26 cellular contexts compared by ENCODE assay signal in the genomic region with DNA sequence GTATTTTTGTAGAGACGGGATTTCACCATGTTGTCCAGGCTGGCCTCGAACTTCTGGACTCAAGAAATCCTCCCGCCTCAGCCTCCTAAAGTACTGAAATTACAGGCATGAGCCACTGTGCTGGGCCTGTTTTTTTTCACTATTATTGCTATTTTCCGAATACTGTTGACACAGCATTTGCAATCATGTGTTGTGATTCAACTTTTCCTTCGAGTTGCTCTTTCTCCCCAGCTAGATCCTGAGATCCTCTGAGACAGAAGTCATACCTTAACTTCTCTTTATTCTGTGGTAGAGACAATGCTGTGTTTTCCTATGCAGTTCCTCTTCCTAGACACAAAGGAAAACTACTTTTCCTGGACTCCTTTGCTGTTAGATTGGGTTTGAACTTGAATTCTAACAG. TPM values are rescaled to one million over a fixed set of nuclear protein-coding genes. Genes with fewer than 3 reads are reported as not detected.
DNase-seq lines count a peak whose midpoint lies in the region; ATAC-seq, FAIRE-seq and TF ChIP-seq lines count a peak whose summit lies in the region.
"Had no signal": no experiment of that assay in that cellular context is flagged by ENCODE, and none has a peak within 500 bp of the region (broad histone marks: within the 10 kb centered on the region; RNA-seq: fewer than 3 reads in every experiment).

No MANE protein-coding gene starts in this region.

- no peaks in the 10 kb centered on the region for H3F3A ChIP-seq in smooth muscle cell (ENCODE audit: low read depth)

- H3K4me2 ChIP-seq in A549 = no peak overlapping the region
- H3K4me2 ChIP-seq in IMR-90 (ENCODE audit: low read depth, low read length) = no peak overlapping the region
- no peak overlapping the region for H3K4me2 ChIP-seq in smooth muscle cell

- intact Hi-C loops in IMR-90 (cut with micrococcal nuclease) = no loop called here

- H3K36me3 ChIP-seq in IMR-90 (ENCODE audit: control insufficient read depth, insufficient read depth, low read length) (no peaks in the 10 kb centered on the region), endodermal cell (ENCODE audit: control insufficient read depth, insufficient read depth, low read length) (no peaks in the 10 kb centered on the region), smooth muscle cell (ENCODE audit: low read depth) (no peaks in the 10 kb centered on the region), H7 (replicated peaks; ENCODE audit: control insufficient read depth, insufficient read depth, low read length) (no peaks in the 10 kb centered on the region)
- H3K36me3 ChIP-seq: BE2C; BLaER1 treated with 17β-estradiol and CSF1 and Interleukin-3, amounts not matched to agents 10 nM and 100 nM had no signal

- no peaks in the 10 kb centered on the region for H3K79me1 ChIP-seq in IMR-90 (ENCODE audit: low read depth in 1 of 2, low read length in 2 of 2)

- TF ChIP-seq CTCF in A549 (IDR thresholded peaks at IDR 0.05) = no peak
- TF ChIP-seq CTCF in IMR-90 (conservative IDR thresholded peaks at IDR 0.05; ENCODE audit: low read depth, low read length) = no peak
- TF ChIP-seq CTCF in endodermal cell (conservative IDR thresholded peaks at IDR 0.05) = no peak
- no peak for TF ChIP-seq CTCF in smooth muscle cell (IDR thresholded peaks at IDR 0.05; ENCODE audit: borderline replicate concordance, insufficient read depth, poor library complexity, severe bottlenecking)

- H2AFZ ChIP-seq in IMR-90 (replicated peaks; ENCODE audit: low read length, poor library complexity) (no peak overlapping the region), smooth muscle cell (ENCODE audit: low read depth) (no peak overlapping the region)
- H2AFZ ChIP-seq: GM23248 had no signal

- no peak overlapping the region for H4K8ac ChIP-seq in IMR-90 (ENCODE audit: low read depth in 2 of 2, low read length in 2 of 2)

- peaks cover 6% of the 10 kb centered on the region for H3K4me1 Mint-ChIP-seq in activated naive CD4-positive, alpha-beta T cell treated with anti-CD3 and anti-CD28 coated beads, Interleukin-2, amount 50 U/mL, for 24 hours
- H3K4me1 Mint-ChIP-seq in endodermal cell = peaks cover 28% of the 10 kb centered on the region

- no peak overlapping the region for H2AK5ac ChIP-seq in IMR-90 (ENCODE audit: low read depth, low read length)

- no peak for TF ChIP-seq RAD21 in A549 (conservative IDR thresholded peaks at IDR 0.05 in 1 of 2, IDR thresholded peaks at IDR 0.05 in 1 of 2)
- TF ChIP-seq RAD21 in IMR-90 (IDR thresholded peaks at IDR 0.05; ENCODE audit: low read length) = no peak

- no peak overlapping the region for H4K5ac ChIP-seq in IMR-90 (ENCODE audit: low read depth, low read length)

- no peaks in the 10 kb centered on the region for H3K9me3 Mint-ChIP-seq in activated naive CD4-positive, alpha-beta T cell treated with anti-CD3 and anti-CD28 coated beads, Interleukin-2, amount 50 U/mL, for 24 hours
- H3K9me3 Mint-ChIP-seq in activated naive CD4-positive, alpha-beta T cell treated with anti-CD3 and anti-CD28 coated beads, Interleukin-2, amount 50 U/mL, for 72 hours = no peaks in the 10 kb centered on the region
- H3K9me3 Mint-ChIP-seq in endodermal cell = peaks cover 27% of the 10 kb centered on the region
- H3K9me3 Mint-ChIP-seq: CD8-positive, alpha-beta T cell had no signal

- CTCF ChIA-PET in A549 (lab: Yijun Ruan, JAX) (interaction anchor here (0.6 to 11.9 kb wide), 4 partner anchors 8 to 360 kb away, joined by 3 to 185 read pairs (median 14); partner anchors contain the start of gene FBXL22), IMR-90 (lab: Yijun Ruan, JAX) (no interaction called here)

- 0 out of 3 replicates have a peak, but pooled peaks cover 4% of the 10 kb centered on the region for H3K9me3 ChIP-seq in A549
- peaks cover 2% of the 10 kb centered on the region for H3K9me3 ChIP-seq in IMR-90 (ENCODE audit: control insufficient read depth, insufficient read depth, low read length)
- peaks cover 14% of the 10 kb centered on the region for H3K9me3 ChIP-seq in endodermal cell (ENCODE audit: control insufficient read depth, low read length)
- no peaks in the 10 kb centered on the region for H3K9me3 ChIP-seq in smooth muscle cell (replicated peaks; ENCODE audit: low read depth)

- no peak overlapping the region for H2AK9ac ChIP-seq in IMR-90 (replicated peaks; ENCODE audit: low read depth, low read length, poor library complexity)

- dilution Hi-C loops in IMR-90 (cut with HindIII; ENCODE audit: low sequenced_read_pairs, unreplicated experiment) = no loop called here

- H3K14ac ChIP-seq in IMR-90 (replicated peaks; ENCODE audit: low read depth, low read length) = no peak overlapping the region

- FAIRE-seq in A549 (lab: Jason Lieb, UNC) = no peak
- FAIRE-seq: A204.1, G401.6, GM12892, GM19239, H1 had no signal

- no peak overlapping the region for H2BK20ac ChIP-seq in IMR-90 (ENCODE audit: low read depth, low read length)

- H3K36me3 Mint-ChIP-seq in activated naive CD4-positive, alpha-beta T cell treated with anti-CD3 and anti-CD28 coated beads, Interleukin-2, amount 50 U/mL, for 24 hours = no peaks in the 10 kb centered on the region
- no peaks in the 10 kb centered on the region for H3K36me3 Mint-ChIP-seq in activated naive CD4-positive, alpha-beta T cell treated with anti-CD3 and anti-CD28 coated beads, Interleukin-2, amount 50 U/mL, for 72 hours
- peaks cover 7% of the 10 kb centered on the region for H3K36me3 Mint-ChIP-seq in endodermal cell (ENCODE audit: low read depth)
- H3K36me3 Mint-ChIP-seq: CD14-positive monocyte; CD8-positive, alpha-beta T cell had no signal

- peak overlapping the region; percentile 17 for H3K27ac Mint-ChIP-seq in activated naive CD4-positive, alpha-beta T cell treated with anti-CD3 and anti-CD28 coated beads, Interleukin-2, amount 50 U/mL, for 24 hours
- peak overlapping the region in 1 of 2 donors; percentile 20 for H3K27ac Mint-ChIP-seq in activated naive CD4-positive, alpha-beta T cell treated with anti-CD3 and anti-CD28 coated beads, Interleukin-2, amount 50 U/mL, for 72 hours
- H3K27ac Mint-ChIP-seq in endodermal cell = no peak overlapping the region
- H3K27ac Mint-ChIP-seq: CD8-positive, alpha-beta T cell; H9 had no signal

- no peak overlapping the region for H3K4me3 ChIP-seq in A549
- H3K4me3 ChIP-seq in IMR-90 (ENCODE audit: insufficient read depth, low read depth, low read length) = no peak overlapping the region
- H3K4me3 ChIP-seq in endodermal cell (ENCODE audit: low read length) = peak overlapping the region; percentile 58
- H3K4me3 ChIP-seq in smooth muscle cell = no peak overlapping the region
- H3K4me3 ChIP-seq in H7 (ENCODE audit: insufficient read depth, low read depth, low read length) = no peak overlapping the region
- H3K4me3 ChIP-seq: BLaER1 treated with 17β-estradiol and CSF1 and Interleukin-3, amounts not matched to agents 10 nM and 100 nM; GM23248 had no signal

- 74% methylated on average over 5 of the region's 5 CpGs for WGBS in A549 (ENCODE audit: missing lambda C conversion rate)
- 100% methylated on average over 3 of the region's 5 CpGs; no CpG with 5 or more reads in 1 of the 2 experiments for WGBS in IMR-90 (ENCODE audit: extremely low coverage in 2 of 2, insufficient read length in 1 of 2), 2 experiments
- 87 to 88% methylated on average over 5 of the region's 5 CpGs for WGBS in endodermal cell (ENCODE audit: insufficient coverage in 1 of 2, insufficient read length in 1 of 2), 2 experiments
- 85% methylated on average over 5 of the region's 5 CpGs for WGBS in smooth muscle cell (ENCODE audit: low lambda C conversion rate)

- in situ Hi-C loops in IMR-90 (cut with MboI; ENCODE audit: low sequenced_read_pairs) = no loop called here

- H3K18ac ChIP-seq in IMR-90 (ENCODE audit: low read depth, low read length) = no peak overlapping the region

- H3K4me1 ChIP-seq in A549 (peaks cover 28% of the 10 kb centered on the region), IMR-90 (ENCODE audit: control insufficient read depth, insufficient read depth, low read length) (peaks cover 11% of the 10 kb centered on the region), endodermal cell (ENCODE audit: control insufficient read depth, insufficient read depth, low read length) (peaks cover 3% of the 10 kb centered on the region), smooth muscle cell (ENCODE audit: low read depth) (no peaks in the 10 kb centered on the region)
- H3K4me1 ChIP-seq: BE2C had no signal

- no peak for DNase-seq in activated naive CD4-positive, alpha-beta T cell treated with anti-CD3 and anti-CD28 coated beads, Interleukin-2, amount 50 U/mL, for 72 hours (ENCODE audit: low spot score in 2 of 2)
- DNase-seq in A549 (ENCODE audit: low read depth in 1 of 2, low spot score in 1 of 2) (no peak), IMR-90 (no peak), endodermal cell (no peak), smooth muscle cell (lab: John Stamatoyannopoulos, UW; ENCODE audit: unreplicated experiment) (no peak), H7 (no peak)
- DNase-seq: ACHN; AML-193; BE2C; Caco-2; CD8-positive, alpha-beta T cell; DMS153; DND-41; GM23248; H9 had no signal

- H3K79me2 ChIP-seq in smooth muscle cell (ENCODE audit: low read depth) = no peaks in the 10 kb centered on the region

- H3K56ac ChIP-seq in IMR-90 (ENCODE audit: extremely low read depth, insufficient read depth, low read length) = no peak overlapping the region

- no peak overlapping the region for H3K23ac ChIP-seq in IMR-90 (ENCODE audit: low read depth, low read length)

- no peaks in the 10 kb centered on the region; the same call in 1 of the 2 replicates for H3K9me1 ChIP-seq in IMR-90 (ENCODE audit: insufficient read depth, low read length)

- H3K27me3 ChIP-seq in IMR-90 (ENCODE audit: control insufficient read depth, insufficient read depth, low read length) (no peaks in the 10 kb centered on the region; the same call in 1 of the 2 replicates), endodermal cell (ENCODE audit: control insufficient read depth, insufficient read depth, low read length, poor library complexity, severe bottlenecking) (no peaks in the 10 kb centered on the region), smooth muscle cell (ENCODE audit: low read depth) (no peaks in the 10 kb centered on the region), H7 (ENCODE audit: control insufficient read depth, insufficient read depth, low read length) (peaks cover 5% of the 10 kb centered on the region)
- H3K27me3 ChIP-seq: BE2C; BLaER1 treated with 17β-estradiol and CSF1 and Interleukin-3, amounts not matched to agents 10 nM and 100 nM had no signal

- no peaks in the 10 kb centered on the region for H3K27me3 Mint-ChIP-seq in activated naive CD4-positive, alpha-beta T cell treated with anti-CD3 and anti-CD28 coated beads, Interleukin-2, amount 50 U/mL, for 24 hours
- no peaks in the 10 kb centered on the region for H3K27me3 Mint-ChIP-seq in endodermal cell (ENCODE audit: insufficient read depth)

- H3K27ac ChIP-seq in A549 = no peak overlapping the region
- H3K27ac ChIP-seq in IMR-90 (ENCODE audit: insufficient read depth, low read length) = no peak overlapping the region
- no peak overlapping the region for H3K27ac ChIP-seq in endodermal cell (ENCODE audit: low read depth, low read length)
- H3K27ac ChIP-seq in smooth muscle cell (ENCODE audit: low read depth) = no peak overlapping the region
- H3K27ac ChIP-seq: 22Rv1, GM23248 had no signal

- TF ChIP-seq EP300 in A549 (IDR thresholded peaks at IDR 0.05) = no peak

- no peak overlapping the region for H2BK5ac ChIP-seq in IMR-90 (ENCODE audit: low read depth, low read length, poor library complexity, severe bottlenecking)

- H3K9ac ChIP-seq in IMR-90 (ENCODE audit: low read depth, low read length) (no peak overlapping the region), endodermal cell (ENCODE audit: extremely low read depth, low read length, poor library complexity, severe bottlenecking) (no peak overlapping the region), smooth muscle cell (ENCODE audit: low read depth) (no peak overlapping the region)
- H3K9ac ChIP-seq: BLaER1 treated with 17β-estradiol and CSF1 and Interleukin-3, amounts not matched to agents 10 nM and 100 nM; GM23248 had no signal

- H2BK120ac ChIP-seq in IMR-90 (ENCODE audit: low read depth, low read length) = no peak overlapping the region

- POLR2A ChIA-PET in A549 (lab: Yijun Ruan, JAX) (no interaction called here), IMR-90 (lab: Charles Lee; ENCODE audit: unreplicated experiment) (no interaction called here)

- no peak overlapping the region for H2BK15ac ChIP-seq in IMR-90 (ENCODE audit: low read depth, low read length)

- H3K4me3 Mint-ChIP-seq in activated naive CD4-positive, alpha-beta T cell treated with anti-CD3 and anti-CD28 coated beads, Interleukin-2, amount 50 U/mL, for 24 hours = no peak overlapping the region
- H3K4me3 Mint-ChIP-seq in endodermal cell = no peak overlapping the region
- H3K4me3 Mint-ChIP-seq: CD14-positive monocyte; CD8-positive, alpha-beta T cell; H9 had no signal

- TF ChIP-seq POLR2A in A549 (IDR thresholded peaks at IDR 0.05; ENCODE audit: low read length) = no peak
- TF ChIP-seq POLR2A in IMR-90 (IDR thresholded peaks at IDR 0.05; ENCODE audit: low read depth, low read length) = no peak

- H4K91ac ChIP-seq in IMR-90 (ENCODE audit: insufficient read depth, low read depth, low read length) = no peak overlapping the region

- no peak overlapping the region for H3K4ac ChIP-seq in IMR-90 (ENCODE audit: low read depth, low read length)

- no peak for ATAC-seq in activated naive CD4-positive, alpha-beta T cell treated with anti-CD3 and anti-CD28 coated beads, Interleukin-2, amount 50 U/mL, for 72 hours
- ATAC-seq in A549 (no peak), IMR-90 (ENCODE audit: low read depth) (no peak), GM18498 (IDR thresholded peaks at IDR 0.05; ENCODE audit: unreplicated experiment) (no peak)
- ATAC-seq: CD8-positive, alpha-beta T cell; HCT116 had no signal

- BruUV-seq in IMR-90 (replicated peaks; lab: Mats Ljungman, UMichigan) = no TSS peak

- H4K20me1 ChIP-seq in IMR-90 (ENCODE audit: insufficient read depth, low read length) = no peaks in the 10 kb centered on the region
- no peaks in the 10 kb centered on the region for H4K20me1 ChIP-seq in smooth muscle cell (ENCODE audit: low read depth)
- H4K20me1 ChIP-seq: BLaER1 treated with 17β-estradiol and CSF1 and Interleukin-3, amounts not matched to agents 10 nM and 100 nM had no signal

RNA-seq across cellular contexts. Expression of gene USP3, which starts 46.4 kb away (rescaled TPM):
- total RNA-seq in activated naive CD4-positive, alpha-beta T cell treated with anti-CD3 and anti-CD28 coated beads, Interleukin-2, amount 50 U/mL, for 72 hours = 10 to 100 TPM; 71.4 to 81.4 TPM
- 97.4 and 99.1 TPM in 2 replicates for polyA plus RNA-seq in A549 (2011; rRNA removed)
- polyA plus RNA-seq in A549 (2012; cell fraction: cytosol; rRNA removed) = 32.8 and 35.7 TPM in 2 replicates
- polyA plus RNA-seq in A549 (2012; cell fraction: nucleus; rRNA removed) = 68.6 and 111 TPM in 2 replicates
- polyA plus RNA-seq in A549 (2017; fragmentation: RNase III; extraction: RNeasy Plus Mini Kit Qiagen cat#74134 plus additional on column Dnase treatment) = 41.8 to 43.2 TPM (median 42.8 TPM) in 3 replicates
- polyA minus RNA-seq in A549 (2011; rRNA and poly(A)+ RNA removed) = 98.4 and 139 TPM in 2 replicates
- total RNA-seq in IMR-90 (2012; rRNA removed) = 46.7 and 52.3 TPM in 2 replicates
- 13.7 and 17.3 TPM in 2 replicates for polyA plus RNA-seq in IMR-90 (2012; rRNA removed)
- polyA plus RNA-seq in IMR-90 (2012; cell fraction: cytosol; rRNA removed) = 6.2 and 15.2 TPM in 2 replicates
- 23.8 and 84.1 TPM in 2 replicates for polyA plus RNA-seq in IMR-90 (2012; cell fraction: nucleus; rRNA removed; ENCODE audit: low replicate concordance)
- total RNA-seq in endodermal cell = 10 to 100 TPM; 51.5 to 52.5 TPM
- 64.2 TPM for polyA plus RNA-seq in endodermal cell (2013, experiment 1 of 2)
- polyA plus RNA-seq in endodermal cell (2013, experiment 2 of 2) = 62.6 TPM
- total RNA-seq in smooth muscle cell = 25.5 and 26.2 TPM in 2 replicates
- polyA plus RNA-seq in smooth muscle cell = 17.1 and 18.8 TPM in 2 replicates
- total RNA-seq in H7 (2014; rRNA removed; shearing (Covaris generic)) = 30.0 and 50.8 TPM in 2 replicates
